Comparison of ENCODE assay signal across 20 cellular contexts in genomic region chr17:68396795-68397536, GRCh38.
DNase-seq lines count a peak whose midpoint lies in the region; ATAC-seq and TF ChIP-seq lines count a peak whose summit lies in the region.
"Had no signal": no experiment of that assay in that cellular context is flagged by ENCODE, and none has a peak within 500 bp of the region (broad histone marks: within the 10 kb centered on the region; RNA-seq: fewer than 3 reads in every experiment).

No MANE protein-coding gene starts in this region.

- H3K9me3 ChIP-seq in OCI-LY7 (ENCODE audit: low read length) (no peaks in the 10 kb centered on the region; the same call in 1 of the 2 replicates), endodermal cell (ENCODE audit: control insufficient read depth, low read length) (no peaks in the 10 kb centered on the region), gastrocnemius medialis (no peaks in the 10 kb centered on the region)
- H3K9me3 ChIP-seq: lower lobe of right lung, MG63, vagina had no signal

- intact Hi-C loops in OCI-LY7 (cut with micrococcal nuclease; ENCODE audit: unreplicated experiment) = loop anchor here (5.0 kb wide), 1 partner anchor 55 kb away; no protein-coding TSS in a partner anchor
- intact Hi-C loops in gastrocnemius medialis (cut with DNase I; ENCODE audit: low total_unique reads) = no loop called here

- no peak for TF ChIP-seq POLR2A in gastrocnemius medialis (IDR thresholded peaks at IDR 0.05)

- BruUV-seq in OCI-LY7 (replicated peaks; lab: Mats Ljungman, UMichigan) = no TSS peak

- no peaks in the 10 kb centered on the region for H3K27me3 Mint-ChIP-seq in activated naive CD4-positive, alpha-beta T cell treated with anti-CD3 and anti-CD28 coated beads, Interleukin-2, amount 10 ng/mL, durations not matched to agents 7 days and 5 days
- H3K27me3 Mint-ChIP-seq in endodermal cell (ENCODE audit: insufficient read depth) = peaks cover 1% of the 10 kb centered on the region
- H3K27me3 Mint-ChIP-seq: naive thymus-derived CD4-positive, alpha-beta T cell had no signal

- 89 to 94% methylated on average over 10 to 12 of the region's 12 CpGs for WGBS in endodermal cell (ENCODE audit: insufficient coverage in 1 of 2, insufficient read length in 1 of 2), 2 experiments

- H3K27me3 ChIP-seq in endodermal cell (ENCODE audit: control insufficient read depth, insufficient read depth, low read length, poor library complexity, severe bottlenecking) = no peaks in the 10 kb centered on the region
- no peaks in the 10 kb centered on the region for H3K27me3 ChIP-seq in gastrocnemius medialis
- no peaks in the 10 kb centered on the region for H3K27me3 ChIP-seq in foreskin keratinocyte
- H3K27me3 ChIP-seq: gastroesophageal sphincter, MG63, vagina had no signal

- no peak for TF ChIP-seq CTCF in OCI-LY7 (conservative IDR thresholded peaks at IDR 0.05; ENCODE audit: low read length)
- TF ChIP-seq CTCF in endodermal cell (conservative IDR thresholded peaks at IDR 0.05) = no peak
- no peak for TF ChIP-seq CTCF in gastrocnemius medialis (IDR thresholded peaks at IDR 0.05 in 4 of 5, conservative IDR thresholded peaks at IDR 0.05 in 1 of 5)
- TF ChIP-seq CTCF in foreskin keratinocyte (conservative IDR thresholded peaks at IDR 0.05) = no peak

- H2AFZ ChIP-seq in OCI-LY7 (ENCODE audit: low read length) = no peak overlapping the region

- ATAC-seq in gastrocnemius medialis (no peak), HG03196 (IDR thresholded peaks at IDR 0.05; ENCODE audit: unreplicated experiment) (no peak), foreskin keratinocyte (no peak)
- ATAC-seq: A549; gastroesophageal sphincter; naive thymus-derived CD4-positive, alpha-beta T cell; WTC11 had no signal

- POLR2A ChIA-PET in OCI-LY7 (lab: Charles Lee) = interaction anchor here (1.0 kb wide), 1 partner anchor 11 kb away, joined by 3 read pairs; no protein-coding TSS in a partner anchor

- peak overlapping the region; percentile 16 for H3K27ac Mint-ChIP-seq in activated naive CD4-positive, alpha-beta T cell treated with anti-CD3 and anti-CD28 coated beads, Interleukin-2, amount 10 ng/mL, durations not matched to agents 7 days and 5 days
- no peak overlapping the region for H3K27ac Mint-ChIP-seq in endodermal cell
- H3K27ac Mint-ChIP-seq: WTC11 had no signal

- CTCF ChIA-PET in activated naive CD4-positive, alpha-beta T cell treated with anti-CD3 and anti-CD28 coated beads, Interleukin-2, amount 10 ng/mL, durations not matched to agents 7 days and 5 days (lab: Charles Lee) = interaction anchor here (0.8 to 1.6 kb wide), 5 partner anchors 9 to 134 kb away, joined by 3 to 4 read pairs (median 3); no protein-coding TSS in a partner anchor
- CTCF ChIA-PET in OCI-LY7 (lab: Charles Lee; ENCODE audit: unreplicated experiment) = interaction anchor here (0.6 kb wide), 1 partner anchor 13 kb away, joined by 3 read pairs; no protein-coding TSS in a partner anchor

- DNase-seq in activated naive CD4-positive, alpha-beta T cell treated with anti-CD3 and anti-CD28 coated beads, Interleukin-2, amount 10 ng/mL, durations not matched to agents 7 days and 5 days = no peak
- no peak for DNase-seq in activated naive CD4-positive, alpha-beta T cell treated with anti-CD3 and anti-CD28 coated beads, Interleukin-2, amount 50 U/mL, for 16 hours
- DNase-seq in OCI-LY7 (ENCODE audit: low spot score) (peak; percentile 24), endodermal cell (peak; percentile 38), gastrocnemius medialis (no peak), substantia nigra (lab: John Stamatoyannopoulos, UW) (no peak), foreskin keratinocyte (no peak)
- DNase-seq: activated gamma-delta T cell; EL; lower lobe of right lung; MG63; naive thymus-derived CD4-positive, alpha-beta T cell; NCI-H1930; NCI-H510A; stimulated activated naive CD4-positive, alpha-beta T cell had no signal

- H3K27ac ChIP-seq in OCI-LY7 (ENCODE audit: low read depth, low read length, poor library complexity, severe bottlenecking) = no peak overlapping the region
- no peak overlapping the region for H3K27ac ChIP-seq in endodermal cell (ENCODE audit: low read depth, low read length)
- H3K27ac ChIP-seq in gastrocnemius medialis = peak overlapping the region; percentile 3 to 50 (median 42)
- no peak overlapping the region for H3K27ac ChIP-seq in substantia nigra (ENCODE audit: low read depth, low read length, poor library complexity, severe bottlenecking)
- H3K27ac ChIP-seq in foreskin keratinocyte = no peak overlapping the region
- H3K27ac ChIP-seq: A549, gastroesophageal sphincter, lower lobe of right lung, vagina had no signal

- H3K36me3 ChIP-seq in OCI-LY7 (ENCODE audit: insufficient read depth, low read length) (no peaks in the 10 kb centered on the region; the same call in 1 of the 2 replicates), endodermal cell (ENCODE audit: control insufficient read depth, insufficient read depth, low read length) (no peaks in the 10 kb centered on the region), gastrocnemius medialis (no peaks in the 10 kb centered on the region)
- H3K36me3 ChIP-seq: lower lobe of right lung, MG63 had no signal

- H4K20me1 ChIP-seq in OCI-LY7 (ENCODE audit: insufficient read depth, low read length) = no peaks in the 10 kb centered on the region

- peaks cover 10% of the 10 kb centered on the region for H3K9me3 Mint-ChIP-seq in activated naive CD4-positive, alpha-beta T cell treated with anti-CD3 and anti-CD28 coated beads, Interleukin-2, amount 10 ng/mL, durations not matched to agents 7 days and 5 days
- H3K9me3 Mint-ChIP-seq in endodermal cell = peaks cover 6% of the 10 kb centered on the region

- H3K4me3 Mint-ChIP-seq in activated naive CD4-positive, alpha-beta T cell treated with anti-CD3 and anti-CD28 coated beads, Interleukin-2, amount 10 ng/mL, durations not matched to agents 7 days and 5 days = no peak overlapping the region
- H3K4me3 Mint-ChIP-seq in endodermal cell = no peak overlapping the region
- H3K4me3 Mint-ChIP-seq: naive thymus-derived CD4-positive, alpha-beta T cell; WTC11 had no signal

- H3K4me1 Mint-ChIP-seq in activated naive CD4-positive, alpha-beta T cell treated with anti-CD3 and anti-CD28 coated beads, Interleukin-2, amount 10 ng/mL, durations not matched to agents 7 days and 5 days = peaks cover 47% of the 10 kb centered on the region
- peaks cover 6% of the 10 kb centered on the region for H3K4me1 Mint-ChIP-seq in endodermal cell

- H3K4me3 ChIP-seq in OCI-LY7 (ENCODE audit: low read depth, low read length, poor library complexity, severe bottlenecking) = no peak overlapping the region
- no peak overlapping the region for H3K4me3 ChIP-seq in endodermal cell (ENCODE audit: low read length)
- H3K4me3 ChIP-seq in gastrocnemius medialis = no peak overlapping the region
- H3K4me3 ChIP-seq: A549, gastroesophageal sphincter, lower lobe of right lung, MG63, vagina had no signal

- no peaks in the 10 kb centered on the region for H3K9me2 ChIP-seq in OCI-LY7 (ENCODE audit: insufficient read depth, low read length)

- H3K4me2 ChIP-seq in OCI-LY7 (ENCODE audit: low read length) = no peak overlapping the region
- H3K4me2 ChIP-seq: A549 had no signal

- H3K36me3 Mint-ChIP-seq in activated naive CD4-positive, alpha-beta T cell treated with anti-CD3 and anti-CD28 coated beads, Interleukin-2, amount 10 ng/mL, durations not matched to agents 7 days and 5 days = peaks cover 4% of the 10 kb centered on the region
- no peaks in the 10 kb centered on the region for H3K36me3 Mint-ChIP-seq in endodermal cell (ENCODE audit: low read depth)

- H3K4me1 ChIP-seq in OCI-LY7 (ENCODE audit: insufficient read depth, low read length, poor library complexity, severe bottlenecking) (peaks cover 30% of the 10 kb centered on the region), endodermal cell (ENCODE audit: control insufficient read depth, insufficient read depth, low read length) (no peaks in the 10 kb centered on the region), gastrocnemius medialis (peaks cover 17 to 18% of the 10 kb centered on the region in 2 donors), foreskin keratinocyte (no peaks in the 10 kb centered on the region)

- no peak overlapping the region for H3K9ac ChIP-seq in endodermal cell (ENCODE audit: extremely low read depth, low read length, poor library complexity, severe bottlenecking)

- H3K79me2 ChIP-seq in OCI-LY7 (ENCODE audit: insufficient read depth, low read depth, low read length) = no peaks in the 10 kb centered on the region

- in situ Hi-C loops in gastrocnemius medialis (cut with MboI; ENCODE audit: low sequenced_read_pairs in 4 of 4) = loop anchor here in 3 of 4 donors (5.0 to 10.0 kb wide), 2 partner anchors 132 to 135 kb away; no protein-coding TSS in a partner anchor

Comparison
In these comparisons a context has a peak if more than half of its experiments do, and no peak if none do; other contexts are left out.
1. DNase-seq: peak in OCI-LY7 (single experiment) and endodermal cell (single experiment); none in activated naive CD4-positive, alpha-beta T cell treated with anti-CD3 and anti-CD28 coated beads, Interleukin-2, amount 10 ng/mL, durations not matched to agents 7 days and 5 days (single experiment), activated naive CD4-positive, alpha-beta T cell treated with anti-CD3 and anti-CD28 coated beads, Interleukin-2, amount 50 U/mL, for 16 hours (single experiment), gastrocnemius medialis (0 of 2), substantia nigra (0 of 49) and foreskin keratinocyte (0 of 2).
2. H3K27ac ChIP-seq: peak in gastrocnemius medialis (4 of 4); none in OCI-LY7 (single experiment), endodermal cell (single experiment), substantia nigra (single experiment) and foreskin keratinocyte (single experiment).